3 cellular contexts compared by ENCODE assay signal in genomic region chr6:43488667-43489276, GRCh38.
TF ChIP-seq lines count a peak whose summit lies in the region.

No MANE protein-coding gene starts in this region.

TF ChIP-seq in IMR-90, 13 proteins besides CTCF, POLR2A, EP300 and RAD21:
- TF ChIP-seq SMC3 (IDR thresholded peaks at IDR 0.05; ENCODE audit: low read depth, low read length), result no peak
TF ChIP-seq in IMR-90: peak in this region for 0.

TF ChIP-seq in H1, 55 proteins besides CTCF, POLR2A, EP300 and RAD21:
- no peak for TF ChIP-seq CHD2 (IDR thresholded peaks at IDR 0.05; ENCODE audit: low read length)
- TF ChIP-seq BRCA1 (IDR thresholded peaks at IDR 0.05; ENCODE audit: low read depth, low read length), result no peak
- no peak for TF ChIP-seq SIN3A (conservative IDR thresholded peaks at IDR 0.05 in 1 of 2, IDR thresholded peaks at IDR 0.05 in 1 of 2; ENCODE audit: low read depth in 1 of 2, low read length in 2 of 2)
- TF ChIP-seq MAFK (IDR thresholded peaks at IDR 0.05; ENCODE audit: low read depth, low read length), result no peak

TF ChIP-seq in HEK293T, 16 proteins besides CTCF, POLR2A, EP300 and RAD21:
- TF ChIP-seq TARDBP (IDR thresholded peaks at IDR 0.05), result no peak
- TF ChIP-seq ZNF384 (IDR thresholded peaks at IDR 0.05), result no peak
- no peak for TF ChIP-seq L3MBTL2 (conservative IDR thresholded peaks at IDR 0.05)
- TF ChIP-seq NFRKB (IDR thresholded peaks at IDR 0.05), result no peak
- TF ChIP-seq CTBP1 (IDR thresholded peaks at IDR 0.05; ENCODE audit: borderline replicate concordance), result no peak
- TF ChIP-seq HDGF (IDR thresholded peaks at IDR 0.05; ENCODE audit: borderline replicate concordance), result no peak
- TF ChIP-seq ELF4 (IDR thresholded peaks at IDR 0.05), result no peak
- TF ChIP-seq LEF1 (IDR thresholded peaks at IDR 0.05; ENCODE audit: borderline replicate concordance), result no peak
- no peak for TF ChIP-seq ARNT (IDR thresholded peaks at IDR 0.05)
TF ChIP-seq in HEK293T: peak in this region for 0.
